ENCODE assay signal across 8 cellular contexts in the genomic region with DNA sequence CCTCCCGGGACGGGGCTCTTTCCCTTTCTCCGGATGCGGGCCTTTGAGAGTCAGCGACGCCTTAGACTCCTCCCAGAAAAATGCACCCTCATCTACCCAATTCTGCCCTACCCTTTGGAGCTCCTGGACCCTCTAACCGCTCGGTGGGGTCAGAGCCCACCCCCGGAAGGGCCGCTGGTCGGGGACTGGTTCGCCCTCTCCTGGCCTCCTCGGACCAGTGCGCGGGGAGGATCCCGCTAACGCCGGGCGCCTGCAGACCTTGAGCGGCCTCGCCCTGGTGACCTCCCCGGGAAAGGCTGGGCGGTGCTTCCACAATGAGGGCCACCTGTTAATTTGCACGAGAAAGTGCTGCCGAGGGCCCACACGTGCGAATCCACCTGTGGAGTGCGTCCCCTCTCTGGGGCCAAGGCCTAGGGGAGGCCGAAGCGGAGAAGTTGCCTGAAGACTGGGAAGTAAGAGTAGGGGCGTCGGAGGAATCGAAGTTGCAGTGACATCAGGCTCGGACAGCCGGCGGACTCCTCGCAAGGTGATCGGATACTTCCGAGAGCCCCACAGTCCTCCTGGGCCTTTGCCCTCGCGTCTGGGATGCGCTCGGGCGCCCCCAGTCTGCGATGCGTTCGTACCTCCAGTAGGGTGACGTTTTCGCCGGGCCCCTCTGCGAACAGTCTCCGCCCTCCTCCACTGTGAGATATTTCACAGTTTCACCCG.
DNase-seq lines count a peak whose midpoint lies in the region; ATAC-seq, FAIRE-seq and TF ChIP-seq lines count a peak whose summit lies in the region.

No MANE protein-coding gene starts in this region.

- intact Hi-C loops in breast epithelium (cut with DNase I; ENCODE audit: low total_unique reads) = loop anchor here (2.0 to 10.0 kb wide), 3 partner anchors 82 to 614 kb away; no protein-coding TSS in a partner anchor

- ATAC-seq in GM18499 (IDR thresholded peaks at IDR 0.05; ENCODE audit: insufficient read depth, unreplicated experiment) (peak; percentile 90), HG02870 (IDR thresholded peaks at IDR 0.05; ENCODE audit: unreplicated experiment) (peak; percentile 89)

- H3K4me3 ChIP-seq in breast epithelium = peak overlapping the region; percentile 58 to 73 (median 66)
- H3K4me3 ChIP-seq in small intestine (ENCODE audit: low read depth in 1 of 2, low read length in 2 of 2) = peak overlapping the region; percentile 43 to 45

- H3K27me3 ChIP-seq in breast epithelium = no peaks in the 10 kb centered on the region
- H3K27me3 ChIP-seq in small intestine (ENCODE audit: control insufficient read depth in 2 of 2, insufficient read depth in 2 of 2, low read length in 2 of 2) = no peaks in the 10 kb centered on the region

- no peak for FAIRE-seq in small intestine (lab: Jason Lieb, UNC)

- WGBS in small intestine, 3 donors = 0 to 3% (median 1%) methylated on average over 50 to 53 of the region's 53 CpGs

- H3K4me1 ChIP-seq in breast epithelium (peaks cover 3 to 9% of the 10 kb centered on the region in 2 donors), small intestine (ENCODE audit: control insufficient read depth in 2 of 2, insufficient read depth in 1 of 2, low read depth in 1 of 2, low read length in 1 of 2) (peaks cover 2 to 3% of the 10 kb centered on the region in 2 donors)

- TF ChIP-seq POLR2A in breast epithelium (IDR thresholded peaks at IDR 0.05) = peak; percentile 76

- H3K9me3 ChIP-seq in breast epithelium = no peaks in the 10 kb centered on the region
- H3K9me3 ChIP-seq in small intestine (ENCODE audit: control insufficient read depth, low read depth) = no peaks in the 10 kb centered on the region

- TF ChIP-seq CTCF in VCaP (conservative IDR thresholded peaks at IDR 0.05) (no peak), breast epithelium (IDR thresholded peaks at IDR 0.05) (peak; percentile 91 to 98 (median 98))

- peak; percentile 62 to 78 for DNase-seq in NCI-H187 (lab: John Stamatoyannopoulos, UW)
- DNase-seq in breast epithelium (ENCODE audit: low spot score in 2 of 2) = peak; percentile 88 to 93
- DNase-seq in iPS-NIHi11 (ENCODE audit: low spot score) = peak; percentile 89
- peak; percentile 95 for DNase-seq in small intestine
- no peak for DNase-seq in cortex of kidney (lab: John Stamatoyannopoulos, UW)

- H3K27ac ChIP-seq in VCaP = peak overlapping the region; percentile 99
- H3K27ac ChIP-seq in breast epithelium = peak overlapping the region; percentile 98 to 99
- H3K27ac ChIP-seq in small intestine (ENCODE audit: low read depth in 1 of 2, low read length in 1 of 2) = peak overlapping the region; percentile 83 to 99

- no peaks in the 10 kb centered on the region for H3K36me3 ChIP-seq in breast epithelium
- H3K36me3 ChIP-seq in small intestine (ENCODE audit: control insufficient read depth in 2 of 2, insufficient read depth in 2 of 2, low read length in 2 of 2) = no peaks in the 10 kb centered on the region
